Comparison of ENCODE assay signal across 25 cellular contexts in genomic region chr4:145183581-145183980, GRCh38.
"Had no signal": no experiment of that assay in that cellular context is flagged by ENCODE, and none has a peak within 500 bp of the region (broad histone marks: within the 10 kb centered on the region; RNA-seq: fewer than 3 reads in every experiment).

No MANE protein-coding gene starts in this region.

- H3K27ac ChIP-seq: adrenal gland, body of pancreas, epithelial cell of prostate, esophagus squamous epithelium, WERI-Rb-1 had no signal

- H3K4me3 ChIP-seq: adrenal gland, body of pancreas, esophagus squamous epithelium had no signal

- H3K36me3 ChIP-seq: adrenal gland, esophagus squamous epithelium had no signal

- DNase-seq: activated B cell treated with CpG ODN at 0.5 μM for 24 hours; activated CD4-positive, alpha-beta T cell treated with anti-CD3 and anti-CD28 coated beads for 48 hours; activated CD4-positive, alpha-beta T cell treated with anti-CD3 and anti-CD28 coated beads, Interleukin-2, amount 50 U/mL, for 1 hour; activated CD4-positive, alpha-beta T cell treated with anti-CD3 and anti-CD28 coated beads, Interleukin-2, amount 50 U/mL, for 48 hours; activated CD8-positive, alpha-beta memory T cell treated with anti-CD3 and anti-CD28 coated beads for 24 hours; activated CD8-positive, alpha-beta T cell treated with anti-CD3 and anti-CD28 coated beads for 36 hours; activated effector memory CD4-positive, alpha-beta T cell treated with Interleukin-2 at 50 U/mL for 16 hours; activated gamma-delta T cell treated with Interleukin-2 at 50 U/mL for 16 hours; activated naive CD4-positive, alpha-beta T cell treated with anti-CD3 and anti-CD28 coated beads, Interleukin-2, amount 50 U/mL, for 16 hours; activated naive CD4-positive, alpha-beta T cell treated with Interleukin-2 at 50 U/mL for 16 hours; activated T-cell treated with anti-CD3 and anti-CD28 coated beads, Interleukin-2, amount 50 U/mL, for 4 hours; adrenal gland; amygdala; aorta; body of pancreas; caudate nucleus; effector CD8-positive, alpha-beta T cell; esophagus squamous epithelium; foreskin melanocyte; head of caudate nucleus; T-helper 1 cell; T-helper 17 cell; T1000; WERI-Rb-1 had no signal

- H3K9me3 ChIP-seq: adrenal gland, body of pancreas, esophagus squamous epithelium had no signal

- H3K27me3 ChIP-seq: adrenal gland, body of pancreas, esophagus squamous epithelium had no signal
